9 cellular contexts compared by ENCODE assay signal in genomic region chr17:38584350-38584925, GRCh38. TPM values are rescaled to one million over a fixed set of nuclear protein-coding genes. Genes with fewer than 3 reads are reported as not detected.
A peak's percentile ranks its signal among the peaks of the same experiment; 100 is the strongest.
DNase-seq lines count a peak whose midpoint lies in the region; ATAC-seq and FAIRE-seq lines count a peak whose summit lies in the region.
"Had no signal": no experiment of that assay in that cellular context is flagged by ENCODE, and none has a peak within 500 bp of the region (broad histone marks: within the 10 kb centered on the region; RNA-seq: fewer than 3 reads in every experiment).

No MANE protein-coding gene starts in this region.

- H3K23ac ChIP-seq in trophoblast cell (ENCODE audit: low read length) = no peak overlapping the region

- no peaks in the 10 kb centered on the region for H3K27me3 ChIP-seq in trophoblast cell (ENCODE audit: insufficient read depth, low read length)

- H2BK120ac ChIP-seq in trophoblast cell (ENCODE audit: insufficient read depth, low read length, poor library complexity) = no peak overlapping the region

- H2AK5ac ChIP-seq in trophoblast cell (ENCODE audit: low read length) = no peak overlapping the region

- no peaks in the 10 kb centered on the region for H3K36me3 ChIP-seq in trophoblast cell (ENCODE audit: control insufficient read depth in 1 of 2, insufficient read depth in 2 of 2, low read length in 2 of 2)
- H3K36me3 ChIP-seq: SJSA1 had no signal

- H3K9me3 ChIP-seq in trophoblast cell (ENCODE audit: insufficient read depth, low read depth, low read length) = no peaks in the 10 kb centered on the region
- H3K9me3 ChIP-seq: SJSA1 had no signal

- no peak overlapping the region for H2BK5ac ChIP-seq in trophoblast cell (ENCODE audit: low read depth, low read length, poor library complexity)

- H4K91ac ChIP-seq in trophoblast cell (ENCODE audit: low read depth, low read length) = no peak overlapping the region

- H3K79me2 ChIP-seq in trophoblast cell (ENCODE audit: control insufficient read depth, insufficient read depth, low read length, poor library complexity) = no peaks in the 10 kb centered on the region

- H3K18ac ChIP-seq in trophoblast cell (ENCODE audit: low read length) = no peak overlapping the region

- no peak overlapping the region for H3K27ac ChIP-seq in trophoblast cell (ENCODE audit: low read depth, low read length)
- H3K27ac ChIP-seq: SJSA1 had no signal

- no peak overlapping the region for H4K12ac ChIP-seq in trophoblast cell (ENCODE audit: low read depth, low read length)

- H3K79me1 ChIP-seq in trophoblast cell (ENCODE audit: low read length) = no peaks in the 10 kb centered on the region

- no CpG with 5 or more reads among the region's 19 CpGs for WGBS in trophoblast cell (ENCODE audit: extremely low coverage, insufficient coverage, insufficient read length)

- H3K14ac ChIP-seq in trophoblast cell (ENCODE audit: low read length) = no peak overlapping the region

- H2BK12ac ChIP-seq in trophoblast cell (ENCODE audit: low read length) = no peak overlapping the region

- H3K4me1 ChIP-seq in trophoblast cell (ENCODE audit: control insufficient read depth in 1 of 2, insufficient read depth in 2 of 2, low read length in 2 of 2) = peaks cover 0 to 1% of the 10 kb centered on the region in 2 experiments
- H3K4me1 ChIP-seq: SJSA1 had no signal

- H2AFZ ChIP-seq in trophoblast cell (ENCODE audit: insufficient read depth, low read length, poor library complexity) = no peak overlapping the region

- no peak overlapping the region for H4K8ac ChIP-seq in trophoblast cell (ENCODE audit: low read depth, low read length)

- no peak overlapping the region for H3K4me3 ChIP-seq in trophoblast cell (ENCODE audit: low read depth, low read length)
- H3K4me3 ChIP-seq: SJSA1 had no signal

- FAIRE-seq in HTR-8/SVneo (lab: Jason Lieb, UNC) = no peak

- ATAC-seq in HG02884 (IDR thresholded peaks at IDR 0.05; ENCODE audit: unreplicated experiment) (no peak), GM19452 (IDR thresholded peaks at IDR 0.05; ENCODE audit: unreplicated experiment) (no peak)

- no peak overlapping the region for H3K4ac ChIP-seq in trophoblast cell (ENCODE audit: low read depth, low read length)

- DNase-seq in COR-L47 (lab: John Stamatoyannopoulos, UW) (peak; percentile 50), HTR-8/SVneo (ENCODE audit: insufficient read length, low spot score) (peak; percentile 88), RPMI8226 (peak; percentile 69), activated gamma-delta T cell (lab: John Stamatoyannopoulos, UW) (peak; percentile 37), foreskin melanocyte (peak; percentile 22), trophoblast cell (peak; percentile 37 to 77)

- H3K9ac ChIP-seq in trophoblast cell (ENCODE audit: low read length) = no peak overlapping the region

- no peak overlapping the region for H3K4me2 ChIP-seq in trophoblast cell (ENCODE audit: low read length)

RNA-seq across cellular contexts. Expression of gene SRCIN1, which starts 21.3 kb away (rescaled TPM):
- polyA plus RNA-seq in trophoblast cell (2013) = 0.29 and 0.31 TPM in 2 replicates

Comparison
In these comparisons a context has a peak if more than half of its experiments do, and no peak if none do; other contexts are left out.
1. DNase-seq: peak in every context shown above with its lines; median percentile 88 in HTR-8/SVneo; 69 in RPMI8226; 57 in trophoblast cell; 50 in COR-L47; 37 in activated gamma-delta T cell; 22 in foreskin melanocyte.